In the genomic region with DNA sequence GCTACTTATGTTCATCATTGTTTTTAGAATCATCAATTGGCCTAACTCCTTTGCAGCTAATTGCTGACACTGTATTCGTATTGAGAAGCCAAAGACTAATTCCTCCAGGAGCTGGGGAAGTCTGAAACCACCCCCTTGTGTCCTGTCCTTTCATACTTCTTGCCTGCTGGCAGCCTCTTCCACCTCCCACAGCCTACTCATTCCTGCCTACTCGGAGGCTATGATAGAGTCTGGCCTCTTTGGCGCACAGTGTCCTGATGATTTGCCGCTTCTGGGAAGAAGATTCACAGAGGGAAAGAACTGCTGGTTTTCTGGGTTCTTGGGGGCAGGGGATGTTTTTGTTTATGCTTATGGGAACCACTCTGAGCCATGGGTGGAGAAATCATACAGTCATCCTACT, we compare ENCODE assay signal across 1 cellular context.
TF ChIP-seq lines count a peak whose summit lies in the region.

No MANE protein-coding gene starts in this region.

TF ChIP-seq in WTC11, 78 proteins besides CTCF, POLR2A, EP300 and RAD21 (continued from another document):
- no peak for TF ChIP-seq ZNF121 (CRISPR knock-in tag; IDR thresholded peaks at IDR 0.05)
- no peak for TF ChIP-seq ZNF396 (CRISPR knock-in tag; IDR thresholded peaks at IDR 0.05; ENCODE audit: borderline replicate concordance)
- TF ChIP-seq AR (CRISPR knock-in tag; IDR thresholded peaks at IDR 0.05), result no peak
- TF ChIP-seq ZNF416 (CRISPR knock-in tag; IDR thresholded peaks at IDR 0.05), result no peak
- TF ChIP-seq, protein P1, sequence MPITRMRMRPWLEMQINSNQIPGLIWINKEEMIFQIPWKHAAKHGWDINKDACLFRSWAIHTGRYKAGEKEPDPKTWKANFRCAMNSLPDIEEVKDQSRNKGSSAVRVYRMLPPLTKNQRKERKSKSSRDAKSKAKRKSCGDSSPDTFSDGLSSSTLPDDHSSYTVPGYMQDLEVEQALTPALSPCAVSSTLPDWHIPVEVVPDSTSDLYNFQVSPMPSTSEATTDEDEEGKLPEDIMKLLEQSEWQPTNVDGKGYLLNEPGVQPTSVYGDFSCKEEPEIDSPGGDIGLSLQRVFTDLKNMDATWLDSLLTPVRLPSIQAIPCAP (CRISPR knock-in tag; IDR thresholded peaks at IDR 0.05), result no peak
- no peak for TF ChIP-seq ZBTB21 (CRISPR knock-in tag; IDR thresholded peaks at IDR 0.05; ENCODE audit: borderline replicate concordance)
- no peak for TF ChIP-seq OVOL2 (CRISPR knock-in tag; IDR thresholded peaks at IDR 0.05; ENCODE audit: borderline replicate concordance)
- no peak for TF ChIP-seq PRDM15 (CRISPR knock-in tag; IDR thresholded peaks at IDR 0.05)
TF ChIP-seq in WTC11: peak in this region for 0.
